9 cellular contexts compared by ENCODE assay signal in the genomic region with DNA sequence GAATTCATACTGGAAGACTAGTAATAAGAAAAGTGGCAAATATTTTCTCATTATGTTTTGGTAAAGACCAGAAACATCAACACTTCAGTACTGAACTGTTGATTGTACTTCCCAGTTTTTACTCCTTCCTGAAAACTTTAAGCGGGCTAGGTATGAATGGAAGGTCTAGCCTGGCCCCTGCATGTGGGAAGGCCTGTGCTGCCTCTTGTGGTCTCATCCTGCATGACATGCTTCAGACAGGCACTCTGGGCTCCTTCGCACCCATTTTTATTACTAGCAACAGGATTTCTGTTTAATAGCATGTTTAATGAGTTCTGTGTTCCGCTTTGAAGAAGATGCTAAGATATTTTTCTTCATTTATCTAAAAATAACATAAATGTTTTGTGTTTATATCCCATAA.
DNase-seq lines count a peak whose midpoint lies in the region; ATAC-seq and TF ChIP-seq lines count a peak whose summit lies in the region.
"Had no signal": no experiment of that assay in that cellular context is flagged by ENCODE, and none has a peak within 500 bp of the region (broad histone marks: within the 10 kb centered on the region; RNA-seq: fewer than 3 reads in every experiment).

No MANE protein-coding gene starts in this region.

- no peaks in the 10 kb centered on the region for H3K9me3 Mint-ChIP-seq in osteocyte (ENCODE audit: unreplicated experiment)
- H3K9me3 Mint-ChIP-seq: activated naive CD4-positive, alpha-beta T cell treated with anti-CD3 and anti-CD28 coated beads, Interleukin-2, amount 10 ng/mL, durations not matched to agents 7 days and 5 days had no signal

- no peak overlapping the region for H3K27ac Mint-ChIP-seq in osteocyte (ENCODE audit: unreplicated experiment)
- H3K27ac Mint-ChIP-seq: activated naive CD4-positive, alpha-beta T cell treated with anti-CD3 and anti-CD28 coated beads, Interleukin-2, amount 10 ng/mL, durations not matched to agents 7 days and 5 days had no signal

- peak; percentile 7 for DNase-seq in NCI-H748 (lab: John Stamatoyannopoulos, UW; ENCODE audit: unreplicated experiment)
- DNase-seq in NCI-H748 treated with DMSO at 0.1 percent for 48 hours (lab: John Stamatoyannopoulos, UW) = no peak
- peak; percentile 24 for DNase-seq in KBM-7
- peak; percentile 14 for DNase-seq in dermis blood vessel endothelial cell
- DNase-seq in osteocyte (ENCODE audit: extremely low spot score, unreplicated experiment) = no peak
- no peak for DNase-seq in inferior parietal cortex (ENCODE audit: extremely low spot score)
- DNase-seq: activated naive CD4-positive, alpha-beta T cell treated with anti-CD3 and anti-CD28 coated beads, Interleukin-2, amount 10 ng/mL, durations not matched to agents 7 days and 5 days had no signal

- TF ChIP-seq CTCF in osteocyte (IDR thresholded peaks at IDR 0.05) = peak; percentile 41

- ATAC-seq in GM19023 (IDR thresholded peaks at IDR 0.05; ENCODE audit: unreplicated experiment) (no peak), GM21360 (IDR thresholded peaks at IDR 0.05; ENCODE audit: unreplicated experiment) (no peak)

- H3K36me3 Mint-ChIP-seq in osteocyte (ENCODE audit: unreplicated experiment) = no peaks in the 10 kb centered on the region
- H3K36me3 Mint-ChIP-seq: activated naive CD4-positive, alpha-beta T cell treated with anti-CD3 and anti-CD28 coated beads, Interleukin-2, amount 10 ng/mL, durations not matched to agents 7 days and 5 days had no signal

- in situ Hi-C loops in KBM-7 (cut with MboI; ENCODE audit: low pct_unique_long_range_greater_than_20kb, low sequenced_read_pairs) = no loop called here

- H3K4me3 Mint-ChIP-seq in osteocyte (ENCODE audit: unreplicated experiment) = no peak overlapping the region
- H3K4me3 Mint-ChIP-seq: activated naive CD4-positive, alpha-beta T cell treated with anti-CD3 and anti-CD28 coated beads, Interleukin-2, amount 10 ng/mL, durations not matched to agents 7 days and 5 days had no signal

- no peaks in the 10 kb centered on the region for H3K4me1 Mint-ChIP-seq in osteocyte (ENCODE audit: unreplicated experiment)
- H3K4me1 Mint-ChIP-seq: activated naive CD4-positive, alpha-beta T cell treated with anti-CD3 and anti-CD28 coated beads, Interleukin-2, amount 10 ng/mL, durations not matched to agents 7 days and 5 days had no signal

- H3K27me3 Mint-ChIP-seq in osteocyte (ENCODE audit: unreplicated experiment) = peaks cover 1% of the 10 kb centered on the region

Comparison
In these comparisons a context has a peak if more than half of its experiments do, and no peak if none do; other contexts are left out.
1. DNase-seq: peak in NCI-H748 (single experiment), KBM-7 (single experiment) and dermis blood vessel endothelial cell (single experiment); none in NCI-H748 treated with DMSO at 0.1 percent for 48 hours (single experiment), osteocyte (single experiment) and inferior parietal cortex (single experiment).